Comparison of ENCODE assay signal across 8 cellular contexts in genomic region chr16:2003827-2004641, GRCh38. TPM values are rescaled to one million over a fixed set of nuclear protein-coding genes. Genes with fewer than 3 reads are reported as not detected.
DNase-seq lines count a peak whose midpoint lies in the region; ATAC-seq and TF ChIP-seq lines count a peak whose summit lies in the region.

No MANE protein-coding gene starts in this region.

- ATAC-seq in GM21526 (IDR thresholded peaks at IDR 0.05; ENCODE audit: low FRiP score, unreplicated experiment), result no peak

- DNase-seq in COR-L47 (lab: John Stamatoyannopoulos, UW) (peak; percentile 95), HAP-1 (ENCODE audit: low spot score in 2 of 2) (peak; percentile 90 to 98), NCI-H1436 treated with DMSO at 0.1 percent for 48 hours (lab: John Stamatoyannopoulos, UW) (peak; percentile 64), T-helper 1 cell (peak; percentile 66 to 85 (median 83)), amniotic epithelial cell (ENCODE audit: low read depth) (peak; percentile 65), left ventricle myocardium inferior (peak; percentile 90), putamen (ENCODE audit: low spot score) (peak; percentile 41)

- H3K4me1 ChIP-seq in HAP-1, result peaks cover 21% of the 10 kb centered on the region
- peaks cover 61% of the 10 kb centered on the region for H3K4me1 ChIP-seq in left ventricle myocardium inferior

- H3K27me3 ChIP-seq in HAP-1 (ENCODE audit: low read depth) (no peaks in the 10 kb centered on the region), left ventricle myocardium inferior (ENCODE audit: low read depth) (no peaks in the 10 kb centered on the region)

- no peak overlapping the region; the same call in 1 of the 2 replicates for H3K4me3 ChIP-seq in HAP-1
- peak overlapping the region; percentile 53 for H3K4me3 ChIP-seq in left ventricle myocardium inferior

- in situ Hi-C loops in HAP-1 (cut with MboI; ENCODE audit: low sequenced_read_pairs), result no loop called here

- H3K36me3 ChIP-seq in HAP-1 (replicated peaks) (peaks cover 64% of the 10 kb centered on the region), left ventricle myocardium inferior (peaks cover 43% of the 10 kb centered on the region)

- peak overlapping the region; percentile 71 for H3K27ac ChIP-seq in left ventricle myocardium inferior (replicated peaks)

- peak; percentile 98 for TF ChIP-seq CTCF in left ventricle myocardium inferior (IDR thresholded peaks at IDR 0.05; ENCODE audit: borderline replicate concordance)

- intact Hi-C loops in left ventricle myocardium inferior (cut with micrococcal nuclease), result no loop called here

- H3K9me3 ChIP-seq in HAP-1 (no peaks in the 10 kb centered on the region), left ventricle myocardium inferior (replicated peaks) (no peaks in the 10 kb centered on the region)

RNA-seq across cellular contexts. Expression of gene ZNF598, which starts 5.6 kb away (rescaled TPM):
- 14.5 TPM for total RNA-seq in left ventricle myocardium inferior

RNA-seq across cellular contexts. Expression of gene SYNGR3, which starts 14.3 kb away (rescaled TPM):
- 0.38 TPM for total RNA-seq in left ventricle myocardium inferior

RNA-seq across cellular contexts. Expression of gene NPW, which starts 15.6 kb away (rescaled TPM):
- total RNA-seq in left ventricle myocardium inferior, result not detected

RNA-seq across cellular contexts. Expression of gene GFER, which starts 20.0 kb away (rescaled TPM):
- 23.3 TPM for total RNA-seq in left ventricle myocardium inferior

RNA-seq across cellular contexts. Expression of gene NHERF2, which starts 22.7 kb away (rescaled TPM):
- 221 TPM for total RNA-seq in left ventricle myocardium inferior

Comparison
In these comparisons a context has a peak if more than half of its experiments do, and no peak if none do; other contexts are left out.
1. DNase-seq: peak in every context shown above with its lines; median percentile 95 in COR-L47; 94 in HAP-1; 90 in left ventricle myocardium inferior; 83 in T-helper 1 cell; 65 in amniotic epithelial cell; 64 in NCI-H1436 treated with DMSO at 0.1 percent for 48 hours; 41 in putamen.